22 cellular contexts compared by ENCODE assay signal in genomic region chr15:42474857-42475256, GRCh38. TPM values are rescaled to one million over a fixed set of nuclear protein-coding genes. Genes with fewer than 3 reads are reported as not detected.
DNase-seq lines count a peak whose midpoint lies in the region; ATAC-seq and TF ChIP-seq lines count a peak whose summit lies in the region.
"Had no signal": no experiment of that assay in that cellular context is flagged by ENCODE, and none has a peak within 500 bp of the region (broad histone marks: within the 10 kb centered on the region; RNA-seq: fewer than 3 reads in every experiment).

No MANE protein-coding gene starts in this region.

- H3K4me1 Mint-ChIP-seq in activated T-cell treated with anti-CD3 and anti-CD28 coated beads, Interleukin-2, amount 50 U/mL, for 24 hours (ENCODE audit: low read depth), result peaks cover 20% of the 10 kb centered on the region
- H3K4me1 Mint-ChIP-seq: nephron had no signal

- H3K27me3 Mint-ChIP-seq in activated T-cell treated with anti-CD3 and anti-CD28 coated beads, Interleukin-2, amount 50 U/mL, for 24 hours, result no peaks in the 10 kb centered on the region
- H3K27me3 Mint-ChIP-seq: activated CD4-positive, alpha-beta T cell treated with anti-CD3 and anti-CD28 coated beads, Interleukin-2, amount 10 ng/mL, durations not matched to agents 7 days and 5 days; activated naive CD8-positive, alpha-beta T cell treated with anti-CD3 and anti-CD28 coated beads, Interleukin-2, amount 10 ng/mL, durations not matched to agents 7 days and 5 days; CD4-positive, alpha-beta memory T cell had no signal

- H3K4me3 Mint-ChIP-seq in activated T-cell treated with anti-CD3 and anti-CD28 coated beads, Interleukin-2, amount 50 U/mL, for 24 hours, result no peak overlapping the region
- H3K4me3 Mint-ChIP-seq: activated CD4-positive, alpha-beta T cell treated with anti-CD3 and anti-CD28 coated beads, Interleukin-2, amount 10 ng/mL, durations not matched to agents 7 days and 5 days; activated naive CD8-positive, alpha-beta T cell treated with anti-CD3 and anti-CD28 coated beads, Interleukin-2, amount 10 ng/mL, durations not matched to agents 7 days and 5 days; CD4-positive, alpha-beta memory T cell; nephron had no signal

- H3K9me3 Mint-ChIP-seq in activated T-cell treated with anti-CD3 and anti-CD28 coated beads, Interleukin-2, amount 50 U/mL, for 24 hours, result no peaks in the 10 kb centered on the region
- H3K9me3 Mint-ChIP-seq: activated CD4-positive, alpha-beta T cell treated with anti-CD3 and anti-CD28 coated beads, Interleukin-2, amount 10 ng/mL, durations not matched to agents 7 days and 5 days; activated naive CD8-positive, alpha-beta T cell treated with anti-CD3 and anti-CD28 coated beads, Interleukin-2, amount 10 ng/mL, durations not matched to agents 7 days and 5 days; CD4-positive, alpha-beta memory T cell; nephron had no signal

- H3K4me3 ChIP-seq in SK-N-MC (no peak overlapping the region), fibroblast of the aortic adventitia (ENCODE audit: low read depth, low read length) (no peak overlapping the region), upper lobe of right lung (no peak overlapping the region), dorsolateral prefrontal cortex (no peak overlapping the region)
- H3K4me3 ChIP-seq: A549, breast epithelium, SJCRH30 had no signal

- H3K36me3 Mint-ChIP-seq in activated T-cell treated with anti-CD3 and anti-CD28 coated beads, Interleukin-2, amount 50 U/mL, for 24 hours (ENCODE audit: low read depth), result peaks cover 25% of the 10 kb centered on the region

- peak overlapping the region; percentile 65; the same call in 1 of the 2 replicates for H3K27ac ChIP-seq in SK-N-MC
- H3K27ac ChIP-seq in upper lobe of right lung, result no peak overlapping the region
- peak overlapping the region in 12 of 59 donors; percentile 1 to 52 (median 14) for H3K27ac ChIP-seq in dorsolateral prefrontal cortex
- H3K27ac ChIP-seq: A549, breast epithelium, SJCRH30 had no signal

- H3K27me3 ChIP-seq in upper lobe of right lung (no peaks in the 10 kb centered on the region), dorsolateral prefrontal cortex (no peaks in the 10 kb centered on the region)
- H3K27me3 ChIP-seq: breast epithelium, SJCRH30 had no signal

- no peak for TF ChIP-seq CTCF in fibroblast of the aortic adventitia (IDR thresholded peaks at IDR 0.05; ENCODE audit: insufficient read depth, low read length)
- no peak for TF ChIP-seq CTCF in upper lobe of right lung (IDR thresholded peaks at IDR 0.05)
- no peak for TF ChIP-seq CTCF in dorsolateral prefrontal cortex (IDR thresholded peaks at IDR 0.05 in 54 of 56, conservative IDR thresholded peaks at IDR 0.05 in 2 of 56; ENCODE audit: low read depth in 1 of 56, partially characterized antibody in 56 of 56)

- H3K36me3 ChIP-seq in SK-N-MC (ENCODE audit: insufficient read depth, low read length) (peaks cover 14% of the 10 kb centered on the region), upper lobe of right lung (peaks cover 14% of the 10 kb centered on the region)
- H3K36me3 ChIP-seq: breast epithelium had no signal

- peak overlapping the region; percentile 51 for H3K27ac Mint-ChIP-seq in activated T-cell treated with anti-CD3 and anti-CD28 coated beads, Interleukin-2, amount 50 U/mL, for 24 hours
- H3K27ac Mint-ChIP-seq: activated CD4-positive, alpha-beta T cell treated with anti-CD3 and anti-CD28 coated beads, Interleukin-2, amount 10 ng/mL, durations not matched to agents 7 days and 5 days; activated naive CD8-positive, alpha-beta T cell treated with anti-CD3 and anti-CD28 coated beads, Interleukin-2, amount 10 ng/mL, durations not matched to agents 7 days and 5 days; nephron had no signal

- ATAC-seq in upper lobe of right lung, result peak; percentile 11
- no peak for ATAC-seq in SK-N-SH treated with all-trans-retinoic acid at 6 μM for 48 hours
- ATAC-seq: A549 had no signal

- no peak overlapping the region for H3K9ac ChIP-seq in SK-N-MC (ENCODE audit: insufficient read length)

- no peak for DNase-seq in activated T-cell treated with anti-CD3 and anti-CD28 coated beads, Interleukin-2, amount 50 U/mL, for 24 hours
- DNase-seq in activated T-cell treated with anti-CD3 and anti-CD28 coated beads, Interleukin-2, amount 50 U/mL, for 48 hours, result no peak
- DNase-seq in SK-N-MC (ENCODE audit: low read depth, low spot score), result no peak
- peak; percentile 42 for DNase-seq in fibroblast of the aortic adventitia (ENCODE audit: low read depth)
- no peak for DNase-seq in upper lobe of right lung
- DNase-seq in ureter (ENCODE audit: low spot score), result no peak
- no peak for DNase-seq in dorsolateral prefrontal cortex
- DNase-seq: activated CD4-positive, alpha-beta T cell treated with anti-CD3 and anti-CD28 coated beads, Interleukin-2, amount 10 ng/mL, durations not matched to agents 7 days and 5 days; activated naive CD8-positive, alpha-beta T cell treated with anti-CD3 and anti-CD28 coated beads, Interleukin-2, amount 10 ng/mL, durations not matched to agents 7 days and 5 days; CD4-positive, alpha-beta memory T cell; DMS79; islet precursor cell; mammary epithelial cell; NCI-H1930; SJCRH30; stimulated activated CD4-positive, alpha-beta T cell treated with anti-CD3 and anti-CD28 coated beads, Interleukin-12 subunit alpha, Interleukin-12 subunit beta, amount 100 ng/mL, for 4 hours; stimulated activated naive CD4-positive, alpha-beta T cell treated with Interleukin-2 at 50 U/mL for 16 hours; trophoblast cell had no signal

- no peaks in the 10 kb centered on the region for H3K9me3 ChIP-seq in SK-N-MC (ENCODE audit: low read depth, low read length)
- no peaks in the 10 kb centered on the region for H3K9me3 ChIP-seq in upper lobe of right lung
- H3K9me3 ChIP-seq: A549, breast epithelium, SJCRH30 had no signal

- peaks cover 13% of the 10 kb centered on the region for H3K4me1 ChIP-seq in upper lobe of right lung
- H3K4me1 ChIP-seq: A549, breast epithelium, SJCRH30 had no signal

- intact Hi-C loops in upper lobe of right lung (cut with DNase I) (no loop called here), dorsolateral prefrontal cortex (cut with DNase I) (loop anchor here (5.0 to 10.0 kb wide), 4 partner anchors 68 to 250 kb away; partner anchors contain the start of genes GANC (in 1 of the 2) and TMEM87A (in 1 of the 2))

TF ChIP-seq in SK-N-SH treated with all-trans-retinoic acid at 6 μM for 48 hours, 23 proteins besides CTCF, POLR2A, EP300 and RAD21 (continues in another document):
- TF ChIP-seq TCF4 (CRISPR knock-in tag; IDR thresholded peaks at IDR 0.05; ENCODE audit: borderline replicate concordance) (no peak), PPARA (CRISPR knock-in tag; IDR thresholded peaks at IDR 0.05; ENCODE audit: borderline replicate concordance) (no peak), TSHZ2 (CRISPR knock-in tag; IDR thresholded peaks at IDR 0.05) (no peak), ZFP30 (CRISPR knock-in tag; IDR thresholded peaks at IDR 0.05) (no peak), PATZ1 (CRISPR knock-in tag; IDR thresholded peaks at IDR 0.05; ENCODE audit: borderline replicate concordance) (no peak)

RNA-seq across cellular contexts. Expression of gene ZNF106, which starts 16.1 kb away (rescaled TPM):
- total RNA-seq in fibroblast of the aortic adventitia (ENCODE audit: low replicate concordance) (72.8 and 203 TPM in 2 replicates), upper lobe of right lung (118 TPM), ureter (58.9 TPM), dorsolateral prefrontal cortex (100 to 1,000 TPM in 83 of 120 experiments, 10 to 100 TPM in 37; 59.0 to 146 (median 111) TPM)

RNA-seq across cellular contexts. Expression of gene SNAP23, which starts 20.6 kb away (rescaled TPM):
- 39.8 and 87.4 TPM in 2 replicates for total RNA-seq in fibroblast of the aortic adventitia (ENCODE audit: low replicate concordance)
- total RNA-seq in upper lobe of right lung, result 81.9 TPM
- total RNA-seq in ureter, result 68.6 TPM
- 10 to 100 TPM; 20.3 to 91.7 (median 37.6) TPM for total RNA-seq in dorsolateral prefrontal cortex
